ENCODE assay signal across 8 cellular contexts in genomic region chr9:113399646-113400200, GRCh38. TPM values are rescaled to one million over a fixed set of nuclear protein-coding genes. Genes with fewer than 3 reads are reported as not detected.
DNase-seq lines count a peak whose midpoint lies in the region; ATAC-seq and TF ChIP-seq lines count a peak whose summit lies in the region.
"Had no signal": no experiment of that assay in that cellular context is flagged by ENCODE, and none has a peak within 500 bp of the region (broad histone marks: within the 10 kb centered on the region; RNA-seq: fewer than 3 reads in every experiment).

No MANE protein-coding gene starts in this region.

- H3K4me2 ChIP-seq in KMS-11: peak overlapping the region; percentile 73; the same call in 1 of the 2 replicates

- TF ChIP-seq CTCF in Calu3 (IDR thresholded peaks at IDR 0.05; ENCODE audit: unreplicated experiment) (no peak), KMS-11 (conservative IDR thresholded peaks at IDR 0.05; ENCODE audit: low read depth, low read length) (no peak), chondrocyte (IDR thresholded peaks at IDR 0.05) (no peak), neural crest cell (conservative IDR thresholded peaks at IDR 0.05) (no peak)

- no peak for DNase-seq in Calu3
- DNase-seq in chondrocyte (ENCODE audit: low spot score): no peak
- DNase-seq in neural crest cell (ENCODE audit: low read depth, low spot score): no peak
- no peak for DNase-seq in C1 segment of cervical spinal cord (lab: John Stamatoyannopoulos, UW)
- no peak for DNase-seq in activated effector memory CD4-positive, alpha-beta T cell treated with anti-CD3 and anti-CD28 coated beads, Interleukin-2, amount 50 U/mL, for 16 hours

- H4K20me1 ChIP-seq in KMS-11 (ENCODE audit: insufficient read depth): no peaks in the 10 kb centered on the region

- H3K27me3 Mint-ChIP-seq in Calu3 (ENCODE audit: unreplicated experiment): no peaks in the 10 kb centered on the region
- H3K27me3 Mint-ChIP-seq in chondrocyte (ENCODE audit: low read depth): no peaks in the 10 kb centered on the region
- H3K27me3 Mint-ChIP-seq in neural crest cell (ENCODE audit: low read depth): no peaks in the 10 kb centered on the region

- H3K4me3 Mint-ChIP-seq in Calu3 (ENCODE audit: low read depth, unreplicated experiment): peak overlapping the region; percentile 90
- H3K4me3 Mint-ChIP-seq in chondrocyte (ENCODE audit: unreplicated experiment): peak overlapping the region; percentile 87
- peak overlapping the region; percentile 92 for H3K4me3 Mint-ChIP-seq in neural crest cell

- CTCF ChIA-PET in Calu3 (lab: Charles Lee): interaction anchor here (2.4 kb wide), 1 partner anchor 11 kb away, joined by 8 read pairs; the partner anchor contains the start of genes C9orf43 and POLE3

- H3K36me3 ChIP-seq in KMS-11 (ENCODE audit: insufficient read depth): no peaks in the 10 kb centered on the region

- H3K9ac ChIP-seq in KMS-11: no peak overlapping the region

- H3K27ac Mint-ChIP-seq in Calu3 (ENCODE audit: unreplicated experiment): no peak overlapping the region
- no peak overlapping the region for H3K27ac Mint-ChIP-seq in chondrocyte (ENCODE audit: unreplicated experiment)
- H3K27ac Mint-ChIP-seq in neural crest cell (ENCODE audit: unreplicated experiment): no peak overlapping the region

- H2AFZ ChIP-seq in KMS-11 (ENCODE audit: low read depth): no peak overlapping the region

- H3K36me3 Mint-ChIP-seq in Calu3 (ENCODE audit: insufficient read depth, unreplicated experiment): peaks cover 15% of the 10 kb centered on the region
- no peaks in the 10 kb centered on the region for H3K36me3 Mint-ChIP-seq in chondrocyte (ENCODE audit: low read depth)
- H3K36me3 Mint-ChIP-seq in neural crest cell (ENCODE audit: low read depth): peaks cover 3% of the 10 kb centered on the region

- H3K9me3 Mint-ChIP-seq in Calu3 (ENCODE audit: low read depth, unreplicated experiment): no peaks in the 10 kb centered on the region
- no peaks in the 10 kb centered on the region for H3K9me3 Mint-ChIP-seq in chondrocyte (ENCODE audit: low read depth)
- H3K9me3 Mint-ChIP-seq in neural crest cell: no peaks in the 10 kb centered on the region

- no TSS peak for BruUV-seq in Calu3 (replicated peaks; lab: Mats Ljungman, UMichigan)

- H3K27ac ChIP-seq in KMS-11: no peak overlapping the region

- H3K4me1 ChIP-seq in KMS-11 (ENCODE audit: low read depth, poor library complexity, severe bottlenecking): peaks cover 15% of the 10 kb centered on the region

- H3K27me3 ChIP-seq in KMS-11 (ENCODE audit: insufficient read depth, low read depth): no peaks in the 10 kb centered on the region

- H3K4me1 Mint-ChIP-seq in Calu3 (ENCODE audit: low read depth, unreplicated experiment): peaks cover 18% of the 10 kb centered on the region
- H3K4me1 Mint-ChIP-seq in chondrocyte (ENCODE audit: low read depth): peaks cover 24% of the 10 kb centered on the region
- H3K4me1 Mint-ChIP-seq in neural crest cell: peaks cover 18% of the 10 kb centered on the region

- no peaks in the 10 kb centered on the region for H3K79me2 ChIP-seq in KMS-11 (ENCODE audit: insufficient read depth, low read depth)

- intact Hi-C loops in Calu3 (cut with micrococcal nuclease; ENCODE audit: unreplicated experiment): loop anchor here (2.0 to 5.0 kb wide), 2 partner anchors 17 to 57 kb away; partner anchors contain the start of gene WDR31

- no peak for ATAC-seq in HG02588 (IDR thresholded peaks at IDR 0.05; ENCODE audit: unreplicated experiment)

- no peak overlapping the region for H3K4me3 ChIP-seq in KMS-11 (IDR thresholded peaks at IDR 0.05; ENCODE audit: insufficient read depth, low read depth, low read length)

RNA-seq across cellular contexts. Expression of gene ALAD, which starts 1.4 kb away (rescaled TPM):
- total RNA-seq in Calu3 (2022): 20.6 and 24.1 TPM in 2 replicates
- 21.8 to 33.0 TPM (median 22.6 TPM) in 3 replicates for total RNA-seq in chondrocyte
- 23.2 and 23.7 TPM in 2 replicates for total RNA-seq in neural crest cell

RNA-seq across cellular contexts. Expression of gene POLE3, which starts 10.8 kb away (rescaled TPM):
- total RNA-seq in Calu3 (2022) (37.7 and 41.0 TPM in 2 replicates), chondrocyte (28.4 to 41.7 TPM (median 29.5 TPM) in 3 replicates), neural crest cell (86.5 and 86.6 TPM in 2 replicates)

RNA-seq across cellular contexts. Expression of gene C9orf43, which starts 10.8 kb away (rescaled TPM):
- 0.33 and 0.51 TPM in 2 replicates for total RNA-seq in Calu3 (2022)
- 0.19 to 0.37 TPM in 2 of 3 replicates, not detected in the other for total RNA-seq in chondrocyte
- total RNA-seq in neural crest cell: 0.68 and 0.77 TPM in 2 replicates

RNA-seq across cellular contexts. Expression of gene HDHD3, which starts 22.9 kb away (rescaled TPM):
- total RNA-seq in Calu3 (2022) (30.8 and 35.2 TPM in 2 replicates), chondrocyte (9.1 to 10.7 TPM (median 10.2 TPM) in 3 replicates), neural crest cell (12.7 and 13.4 TPM in 2 replicates)

RNA-seq across cellular contexts. Expression of gene BSPRY, which starts 50.4 kb away (rescaled TPM):
- total RNA-seq in Calu3 (2022): 14.5 and 17.4 TPM in 2 replicates
- not detected in 3 replicates for total RNA-seq in chondrocyte
- total RNA-seq in neural crest cell: not detected in 2 replicates
- total RNA-seq: HT1080 had no signal
